In genomic region chrX:109782994-109783711, GRCh38 we compare ENCODE assay signal across 2 cellular contexts.
TF ChIP-seq lines count a peak whose summit lies in the region.

No MANE protein-coding gene starts in this region.

TF ChIP-seq in GM23338, 12 proteins besides CTCF, POLR2A, EP300 and RAD21 (continued from another document):
- TF ChIP-seq, protein P1, sequence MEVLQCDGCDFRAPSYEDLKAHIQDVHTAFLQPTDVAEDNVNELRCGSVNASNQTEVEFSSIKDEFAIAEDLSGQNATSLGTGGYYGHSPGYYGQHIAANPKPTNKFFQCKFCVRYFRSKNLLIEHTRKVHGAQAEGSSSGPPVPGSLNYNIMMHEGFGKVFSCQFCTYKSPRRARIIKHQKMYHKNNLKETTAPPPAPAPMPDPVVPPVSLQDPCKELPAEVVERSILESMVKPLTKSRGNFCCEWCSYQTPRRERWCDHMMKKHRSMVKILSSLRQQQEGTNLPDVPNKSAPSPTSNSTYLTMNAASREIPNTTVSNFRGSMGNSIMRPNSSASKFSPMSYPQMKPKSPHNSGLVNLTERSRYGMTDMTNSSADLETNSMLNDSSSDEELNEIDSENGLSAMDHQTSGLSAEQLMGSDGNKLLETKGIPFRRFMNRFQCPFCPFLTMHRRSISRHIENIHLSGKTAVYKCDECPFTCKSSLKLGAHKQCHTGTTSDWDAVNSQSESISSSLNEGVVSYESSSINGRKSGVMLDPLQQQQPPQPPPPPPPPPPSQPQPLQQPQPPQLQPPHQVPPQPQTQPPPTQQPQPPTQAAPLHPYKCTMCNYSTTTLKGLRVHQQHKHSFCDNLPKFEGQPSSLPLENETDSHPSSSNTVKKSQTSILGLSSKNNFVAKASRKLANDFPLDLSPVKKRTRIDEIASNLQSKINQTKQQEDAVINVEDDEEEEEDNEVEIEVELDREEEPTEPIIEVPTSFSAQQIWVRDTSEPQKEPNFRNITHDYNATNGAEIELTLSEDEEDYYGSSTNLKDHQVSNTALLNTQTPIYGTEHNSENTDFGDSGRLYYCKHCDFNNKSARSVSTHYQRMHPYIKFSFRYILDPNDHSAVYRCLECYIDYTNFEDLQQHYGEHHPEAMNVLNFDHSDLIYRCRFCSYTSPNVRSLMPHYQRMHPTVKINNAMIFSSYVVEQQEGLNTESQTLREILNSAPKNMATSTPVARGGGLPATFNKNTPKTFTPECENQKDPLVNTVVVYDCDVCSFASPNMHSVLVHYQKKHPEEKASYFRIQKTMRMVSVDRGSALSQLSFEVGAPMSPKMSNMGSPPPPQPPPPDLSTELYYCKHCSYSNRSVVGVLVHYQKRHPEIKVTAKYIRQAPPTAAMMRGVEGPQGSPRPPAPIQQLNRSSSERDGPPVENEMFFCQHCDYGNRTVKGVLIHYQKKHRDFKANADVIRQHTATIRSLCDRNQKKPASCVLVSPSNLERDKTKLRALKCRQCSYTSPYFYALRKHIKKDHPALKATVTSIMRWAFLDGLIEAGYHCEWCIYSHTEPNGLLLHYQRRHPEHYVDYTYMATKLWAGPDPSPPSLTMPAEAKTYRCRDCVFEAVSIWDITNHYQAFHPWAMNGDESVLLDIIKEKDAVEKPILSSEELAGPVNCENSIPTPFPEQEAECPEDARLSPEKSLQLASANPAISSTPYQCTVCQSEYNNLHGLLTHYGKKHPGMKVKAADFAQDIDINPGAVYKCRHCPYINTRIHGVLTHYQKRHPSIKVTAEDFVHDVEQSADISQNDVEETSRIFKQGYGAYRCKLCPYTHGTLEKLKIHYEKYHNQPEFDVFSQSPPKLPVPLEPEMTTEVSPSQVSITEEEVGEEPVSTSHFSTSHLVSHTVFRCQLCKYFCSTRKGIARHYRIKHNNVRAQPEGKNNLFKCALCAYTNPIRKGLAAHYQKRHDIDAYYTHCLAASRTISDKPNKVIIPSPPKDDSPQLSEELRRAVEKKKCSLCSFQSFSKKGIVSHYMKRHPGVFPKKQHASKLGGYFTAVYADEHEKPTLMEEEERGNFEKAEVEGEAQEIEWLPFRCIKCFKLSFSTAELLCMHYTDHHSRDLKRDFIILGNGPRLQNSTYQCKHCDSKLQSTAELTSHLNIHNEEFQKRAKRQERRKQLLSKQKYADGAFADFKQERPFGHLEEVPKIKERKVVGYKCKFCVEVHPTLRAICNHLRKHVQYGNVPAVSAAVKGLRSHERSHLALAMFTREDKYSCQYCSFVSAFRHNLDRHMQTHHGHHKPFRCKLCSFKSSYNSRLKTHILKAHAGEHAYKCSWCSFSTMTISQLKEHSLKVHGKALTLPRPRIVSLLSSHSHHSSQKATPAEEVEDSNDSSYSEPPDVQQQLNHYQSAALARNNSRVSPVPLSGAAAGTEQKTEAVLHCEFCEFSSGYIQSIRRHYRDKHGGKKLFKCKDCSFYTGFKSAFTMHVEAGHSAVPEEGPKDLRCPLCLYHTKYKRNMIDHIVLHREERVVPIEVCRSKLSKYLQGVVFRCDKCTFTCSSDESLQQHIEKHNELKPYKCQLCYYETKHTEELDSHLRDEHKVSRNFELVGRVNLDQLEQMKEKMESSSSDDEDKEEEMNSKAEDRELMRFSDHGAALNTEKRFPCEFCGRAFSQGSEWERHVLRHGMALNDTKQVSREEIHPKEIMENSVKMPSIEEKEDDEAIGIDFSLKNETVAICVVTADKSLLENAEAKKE (CRISPR knock-in tag; IDR thresholded peaks at IDR 0.05), result no peak
- no peak for TF ChIP-seq EZH2phosphoT487 (IDR thresholded peaks at IDR 0.05; ENCODE audit: unreplicated experiment)
- no peak for TF ChIP-seq ZNF114 (CRISPR knock-in tag; IDR thresholded peaks at IDR 0.05)
- TF ChIP-seq CREB1 (CRISPR knock-in tag; IDR thresholded peaks at IDR 0.05; ENCODE audit: low read depth), result no peak
- no peak for TF ChIP-seq STAT1 (IDR thresholded peaks at IDR 0.05; ENCODE audit: unreplicated experiment)
TF ChIP-seq in GM23338: peak in this region for 0.

TF ChIP-seq in SK-N-SH treated with all-trans-retinoic acid at 6 μM for 48 hours, 23 proteins besides CTCF, POLR2A, EP300 and RAD21 (continued from another document):
- TF ChIP-seq, protein P2, sequence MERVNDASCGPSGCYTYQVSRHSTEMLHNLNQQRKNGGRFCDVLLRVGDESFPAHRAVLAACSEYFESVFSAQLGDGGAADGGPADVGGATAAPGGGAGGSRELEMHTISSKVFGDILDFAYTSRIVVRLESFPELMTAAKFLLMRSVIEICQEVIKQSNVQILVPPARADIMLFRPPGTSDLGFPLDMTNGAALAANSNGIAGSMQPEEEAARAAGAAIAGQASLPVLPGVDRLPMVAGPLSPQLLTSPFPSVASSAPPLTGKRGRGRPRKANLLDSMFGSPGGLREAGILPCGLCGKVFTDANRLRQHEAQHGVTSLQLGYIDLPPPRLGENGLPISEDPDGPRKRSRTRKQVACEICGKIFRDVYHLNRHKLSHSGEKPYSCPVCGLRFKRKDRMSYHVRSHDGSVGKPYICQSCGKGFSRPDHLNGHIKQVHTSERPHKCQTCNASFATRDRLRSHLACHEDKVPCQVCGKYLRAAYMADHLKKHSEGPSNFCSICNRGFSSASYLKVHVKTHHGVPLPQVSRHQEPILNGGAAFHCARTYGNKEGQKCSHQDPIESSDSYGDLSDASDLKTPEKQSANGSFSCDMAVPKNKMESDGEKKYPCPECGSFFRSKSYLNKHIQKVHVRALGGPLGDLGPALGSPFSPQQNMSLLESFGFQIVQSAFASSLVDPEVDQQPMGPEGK (CRISPR knock-in tag; IDR thresholded peaks at IDR 0.05; ENCODE audit: borderline replicate concordance), result no peak
